ENCODE assay signal across 1 cellular context in genomic region chr17:42005128-42005527, GRCh38.
A peak's percentile ranks its signal among the peaks of the same experiment; 100 is the strongest.
TF ChIP-seq lines count a peak whose summit lies in the region.

No MANE protein-coding gene starts in this region.

TF ChIP-seq in HEK293, 187 proteins besides CTCF, POLR2A, EP300 and RAD21:
- TF ChIP-seq PRDM6 (tag by site-specific recombination; IDR thresholded peaks at IDR 0.05), result peak; percentile 77
- peak; percentile 7; the same call in 1 of the 2 replicates for TF ChIP-seq OSR2 (tag by site-specific recombination; IDR thresholded peaks at IDR 0.05)
- TF ChIP-seq ZNF555 (tag by site-specific recombination; conservative IDR thresholded peaks at IDR 0.05), result no peak
- no peak for TF ChIP-seq ZNF48 (tag by site-specific recombination; IDR thresholded peaks at IDR 0.05)
- TF ChIP-seq FEZF1 (tag by site-specific recombination; IDR thresholded peaks at IDR 0.05), result peak; percentile 36; the same call in 1 of the 2 replicates
- TF ChIP-seq ZNF621 (tag by site-specific recombination; IDR thresholded peaks at IDR 0.05), result no peak
TF ChIP-seq in HEK293: peak in this region for 3.
